In the genomic region with DNA sequence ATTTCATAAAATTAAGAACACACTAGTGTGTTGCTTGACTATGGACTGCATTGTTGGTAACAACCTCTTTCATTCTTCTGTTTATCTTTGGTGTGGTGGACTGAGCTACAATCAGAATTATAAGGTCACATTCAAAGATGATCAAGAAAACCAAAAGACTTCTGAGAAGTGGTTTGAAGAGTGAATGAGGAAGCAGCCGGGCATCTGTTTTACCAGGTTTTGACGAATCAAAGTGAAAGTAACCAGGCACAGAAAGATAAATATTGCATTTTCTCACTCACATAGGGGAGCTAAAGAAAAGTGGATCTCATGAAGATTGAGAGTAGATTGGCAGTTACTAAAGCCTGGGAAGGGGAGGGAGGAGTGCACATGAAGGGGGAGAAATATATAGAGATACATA, we compare ENCODE assay signal across 11 cellular contexts.
DNase-seq lines count a peak whose midpoint lies in the region; ATAC-seq and TF ChIP-seq lines count a peak whose summit lies in the region.
"Had no signal": no experiment of that assay in that cellular context is flagged by ENCODE, and none has a peak within 500 bp of the region (broad histone marks: within the 10 kb centered on the region; RNA-seq: fewer than 3 reads in every experiment).

No MANE protein-coding gene starts in this region.

- H3K4me3 ChIP-seq in RWPE2 (ENCODE audit: severe bottlenecking) (peak overlapping the region; percentile 2), gastroesophageal sphincter (no peak overlapping the region), upper lobe of left lung (peak overlapping the region in 1 of 4 donors; percentile 23)
- H3K4me3 ChIP-seq: tibial nerve had no signal

- H3K27ac ChIP-seq in RWPE2 (ENCODE audit: poor library complexity, severe bottlenecking) (no peak overlapping the region), gastroesophageal sphincter (peak overlapping the region in 1 of 4 donors; percentile 21), upper lobe of left lung (peak overlapping the region in 1 of 4 donors; percentile 64)
- H3K27ac ChIP-seq: tibial nerve had no signal

- TF ChIP-seq CTCF in RWPE2 (IDR thresholded peaks at IDR 0.05; ENCODE audit: poor library complexity, severe bottlenecking) (no peak), gastroesophageal sphincter (IDR thresholded peaks at IDR 0.05) (no peak), upper lobe of left lung (IDR thresholded peaks at IDR 0.05) (no peak)

- intact Hi-C loops in left colon (cut with DNase I, micrococcal nuclease): no loop called here
- intact Hi-C loops in posterior vena cava (cut with DNase I): no loop called here

- no peak for TF ChIP-seq EP300 in gastroesophageal sphincter (IDR thresholded peaks at IDR 0.05)
- TF ChIP-seq EP300 in upper lobe of left lung (IDR thresholded peaks at IDR 0.05): no peak

- H3K9me3 ChIP-seq in RWPE2 (ENCODE audit: severe bottlenecking): peaks cover 14% of the 10 kb centered on the region
- H3K9me3 ChIP-seq in gastroesophageal sphincter: peaks cover 0 to 30% (median 0%) of the 10 kb centered on the region in 3 donors
- peaks cover 9 to 29% (median 25%) of the 10 kb centered on the region in 4 donors for H3K9me3 ChIP-seq in upper lobe of left lung

- peaks cover 8% of the 10 kb centered on the region for H3K4me1 ChIP-seq in RWPE2 (ENCODE audit: insufficient read depth, poor library complexity, severe bottlenecking)
- H3K4me1 ChIP-seq in gastroesophageal sphincter: peaks cover 0 to 18% (median 0%) of the 10 kb centered on the region in 3 donors
- peaks cover 0 to 7% (median 0%) of the 10 kb centered on the region in 4 donors for H3K4me1 ChIP-seq in upper lobe of left lung

- ATAC-seq in HG02623 (IDR thresholded peaks at IDR 0.05; ENCODE audit: unreplicated experiment) (peak; percentile 57), RWPE2 (ENCODE audit: low read depth) (0 out of 3 replicates have a peak, but pooled peaks have one; percentile 27), left colon (peak; percentile 69), gastroesophageal sphincter (no peak), upper lobe of left lung (ENCODE audit: low FRiP score in 2 of 2) (no peak)
- ATAC-seq: activated CD4-positive, alpha-beta T cell treated with anti-CD3 and anti-CD28 coated beads for 36 hours had no signal

- peak; percentile 11 for DNase-seq in GDM1 (lab: John Stamatoyannopoulos, UW)
- DNase-seq in RWPE2 (ENCODE audit: low spot score): no peak
- DNase-seq in left colon: no peak
- no peak for DNase-seq in posterior vena cava (ENCODE audit: low spot score)
- DNase-seq in upper lobe of left lung: no peak
- no peak for DNase-seq in NCI-H82 (lab: John Stamatoyannopoulos, UW)
- DNase-seq: activated CD4-positive, alpha-beta T cell treated with anti-CD3 and anti-CD28 coated beads for 36 hours; NCI-H2171 had no signal

- H3K36me3 ChIP-seq in RWPE2 (ENCODE audit: low read depth) (no peaks in the 10 kb centered on the region), gastroesophageal sphincter (no peaks in the 10 kb centered on the region), upper lobe of left lung (no peaks in the 10 kb centered on the region)
- H3K36me3 ChIP-seq: tibial nerve had no signal

- no peaks in the 10 kb centered on the region for H3K27me3 ChIP-seq in RWPE2 (ENCODE audit: insufficient read depth, poor library complexity, severe bottlenecking)
- no peaks in the 10 kb centered on the region for H3K27me3 ChIP-seq in gastroesophageal sphincter
- no peaks in the 10 kb centered on the region for H3K27me3 ChIP-seq in upper lobe of left lung
- H3K27me3 ChIP-seq: tibial nerve had no signal

- WGBS in gastroesophageal sphincter (ENCODE audit: low coverage in 1 of 2), 2 donors: 37 to 43% methylated on average over 2 of the region's 2 CpGs
- WGBS in upper lobe of left lung, 2 donors: 3 to 7% methylated on average over 2 of the region's 2 CpGs

- TF ChIP-seq POLR2A in gastroesophageal sphincter (IDR thresholded peaks at IDR 0.05): no peak
- no peak for TF ChIP-seq POLR2A in upper lobe of left lung (IDR thresholded peaks at IDR 0.05)

Comparison
In these comparisons a context has a peak if more than half of its experiments do, and no peak if none do; other contexts are left out.
1. ATAC-seq: peak in HG02623 (single experiment), RWPE2 (single experiment) and left colon (single experiment); none in gastroesophageal sphincter (single experiment) and upper lobe of left lung (0 of 2).